ENCODE assay signal across 8 cellular contexts in the genomic region with DNA sequence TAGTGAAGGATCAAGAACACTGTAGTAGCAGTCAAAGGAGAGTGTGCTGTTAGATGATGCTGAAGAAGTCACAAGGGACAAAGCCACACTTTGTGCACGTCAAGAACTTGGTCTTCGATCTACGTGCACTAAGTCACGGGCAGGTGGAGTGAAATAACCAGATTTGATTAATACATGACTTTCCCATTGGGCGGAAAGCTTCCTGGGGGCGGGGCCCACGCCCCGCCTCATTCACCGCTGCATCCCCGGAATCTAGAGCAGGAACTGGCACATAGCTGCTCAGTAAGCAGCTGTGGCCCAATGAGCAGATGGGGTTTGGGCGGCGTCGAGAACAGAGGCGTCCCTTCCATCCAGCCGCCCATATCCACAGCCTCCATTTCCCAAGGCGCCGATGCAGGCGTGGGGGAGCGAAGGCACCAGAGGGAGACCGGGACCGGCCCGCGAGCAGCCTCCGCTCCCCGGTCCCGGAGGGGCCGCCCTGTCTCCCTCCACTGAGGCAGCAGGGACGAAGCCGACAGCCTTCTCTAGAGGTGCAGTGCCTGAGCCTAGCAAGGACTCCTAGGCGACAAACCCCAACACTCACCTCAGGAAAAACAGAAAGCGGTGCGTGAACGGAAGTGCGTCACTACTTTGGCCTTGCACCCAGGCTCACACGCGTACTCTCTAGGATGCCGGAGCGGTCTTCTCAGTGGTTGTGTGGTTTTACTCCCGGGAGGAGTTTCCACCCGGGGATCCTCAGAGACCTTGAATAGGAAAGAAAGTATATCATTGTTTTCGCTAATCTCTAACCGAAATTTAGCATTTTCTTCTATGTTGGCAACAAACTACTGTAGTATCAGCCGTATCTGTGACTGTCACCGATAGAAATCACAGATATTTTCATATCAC. TPM values are rescaled to one million over a fixed set of nuclear protein-coding genes. Genes with fewer than 3 reads are reported as not detected.
DNase-seq lines count a peak whose midpoint lies in the region; ATAC-seq and TF ChIP-seq lines count a peak whose summit lies in the region.

No MANE protein-coding gene starts in this region.

- DNase-seq in NCI-H69 (lab: John Stamatoyannopoulos, UW) (peak; percentile 89), dorsolateral prefrontal cortex (peak; percentile 85 to 96 (median 91)), right lobe of liver (peak; percentile 85 to 90 (median 90))
- peak; percentile 81 to 86 for DNase-seq in activated CD4-positive, alpha-beta T cell treated with anti-CD3 and anti-CD28 coated beads, Interleukin-2, amount 50 U/mL, for 48 hours
- peak; percentile 81 for DNase-seq in stimulated activated CD4-positive, alpha-beta T cell treated with anti-CD3 and anti-CD28 coated beads, Interleukin-4, amount 100 ng/mL, for 24 hours

- H3K4me1 ChIP-seq in BLaER1 treated with 17β-estradiol and CSF1 and Interleukin-3, amounts not matched to agents 10 nM and 100 nM: peaks cover 24 to 38% (median 30%) of the 10 kb centered on the region in 10 experiments; a peak in 19 of 20 replicates
- peaks cover 0 to 16% (median 5%) of the 10 kb centered on the region in 4 donors for H3K4me1 ChIP-seq in right lobe of liver

- no peaks in the 10 kb centered on the region for H3K36me3 ChIP-seq in BLaER1 treated with 17β-estradiol and CSF1 and Interleukin-3, amounts not matched to agents 10 nM and 100 nM
- H3K36me3 ChIP-seq in right lobe of liver: peaks cover 0 to 4% (median 0%) of the 10 kb centered on the region in 4 donors

- TF ChIP-seq CTCF in dorsolateral prefrontal cortex (IDR thresholded peaks at IDR 0.05 in 54 of 56, conservative IDR thresholded peaks at IDR 0.05 in 2 of 56; ENCODE audit: low read depth in 1 of 56, partially characterized antibody in 56 of 56): peak in 33 of 56 donors; percentile 2 to 59 (median 31)
- TF ChIP-seq CTCF in right lobe of liver (IDR thresholded peaks at IDR 0.05): no peak

- no peaks in the 10 kb centered on the region for H3K27me3 ChIP-seq in BLaER1 treated with 17β-estradiol and CSF1 and Interleukin-3, amounts not matched to agents 10 nM and 100 nM
- H3K27me3 ChIP-seq in dorsolateral prefrontal cortex (no peaks in the 10 kb centered on the region), right lobe of liver (no peaks in the 10 kb centered on the region)

- peaks cover 0 to 4% (median 0%) of the 10 kb centered on the region in 11 experiments; a peak in 1 of 22 replicates for H3K9me3 ChIP-seq in BLaER1 treated with 17β-estradiol and CSF1 and Interleukin-3, amounts not matched to agents 10 nM and 100 nM (replicated peaks in 1 of 11)
- H3K9me3 ChIP-seq in right lobe of liver: no peaks in the 10 kb centered on the region

- TF ChIP-seq POLR2A in right lobe of liver (IDR thresholded peaks at IDR 0.05): peak; percentile 75

- peak overlapping the region; percentile 79 to 95 (median 85) for H3K9ac ChIP-seq in BLaER1 treated with 17β-estradiol and CSF1 and Interleukin-3, amounts not matched to agents 10 nM and 100 nM

- 1% methylated on average over 24 of the region's 44 CpGs for WGBS in right lobe of liver (ENCODE audit: insufficient coverage, low coverage, low lambda C conversion rate, missing lambda C conversion rate)

- H3K4me2 ChIP-seq in BLaER1 treated with 17β-estradiol and CSF1 and Interleukin-3, amounts not matched to agents 10 nM and 100 nM: peak overlapping the region; percentile 68 to 89 (median 79)

- intact Hi-C loops in dorsolateral prefrontal cortex (cut with DNase I) (loop anchor here (1.0 to 10.0 kb wide), 4 partner anchors 22 to 611 kb away; a partner anchor contains a TSS), right lobe of liver (cut with DNase I) (no loop called here)

- H3K27ac ChIP-seq in BLaER1 treated with 17β-estradiol and CSF1 and Interleukin-3, amounts not matched to agents 10 nM and 100 nM: peak overlapping the region; percentile 79 to 96 (median 87)
- H3K27ac ChIP-seq in dorsolateral prefrontal cortex: peak overlapping the region; percentile 77 to 99 (median 94)
- peak overlapping the region; percentile 93 to 96 (median 94) for H3K27ac ChIP-seq in right lobe of liver

- peak; percentile 88 for ATAC-seq in GM19351 (IDR thresholded peaks at IDR 0.05; ENCODE audit: unreplicated experiment)
- peak; percentile 85 for ATAC-seq in HG03520 (IDR thresholded peaks at IDR 0.05; ENCODE audit: unreplicated experiment)
- peak; percentile 94 to 98 (median 96) for ATAC-seq in right lobe of liver

- H3K4me3 ChIP-seq in BLaER1 treated with 17β-estradiol and CSF1 and Interleukin-3, amounts not matched to agents 10 nM and 100 nM: peak overlapping the region; percentile 71 to 87 (median 83)
- H3K4me3 ChIP-seq in dorsolateral prefrontal cortex: peak overlapping the region; percentile 60 to 100 (median 90)
- H3K4me3 ChIP-seq in right lobe of liver: peak overlapping the region; percentile 80 to 90 (median 87)

- H4K20me1 ChIP-seq in BLaER1 treated with 17β-estradiol and CSF1 and Interleukin-3, amounts not matched to agents 10 nM and 100 nM: 0 out of 22 replicates have a peak, but pooled peaks cover 0 to 6% (median 0%) of the 10 kb centered on the region in 11 experiments

RNA-seq across cellular contexts. Expression of a gene that starts 4.9 kb away (rescaled TPM):
- 10 to 100 TPM in 26 of 120 experiments, 1 to 10 TPM in 94; 2.2 to 13.2 (median 8.1) TPM for total RNA-seq in dorsolateral prefrontal cortex
- total RNA-seq in right lobe of liver: 1 to 10 TPM; 2.5 to 3.7 (median 2.6) TPM

RNA-seq across cellular contexts. Expression of a gene that starts 22.2 kb away (rescaled TPM):
- total RNA-seq in dorsolateral prefrontal cortex: 10 to 100 TPM in 119 of 120 experiments, 1 to 10 TPM in 1; 9.3 to 23.1 (median 15.7) TPM
- total RNA-seq in right lobe of liver: 1 to 10 TPM; 3.1 to 4.8 (median 3.9) TPM

RNA-seq across cellular contexts. Expression of a gene that starts 42.0 kb away (rescaled TPM):
- total RNA-seq in dorsolateral prefrontal cortex (1 to 10 TPM in 1 of 120 experiments, under 1 TPM in 67, not detected in 52; 0.16 to 1.2 (median 0.44) TPM), right lobe of liver (1 to 10 TPM; 2.0 to 6.5 (median 3.1) TPM)

RNA-seq across cellular contexts. Expression of a gene that starts 42.4 kb away (rescaled TPM):
- not detected for total RNA-seq in dorsolateral prefrontal cortex
- total RNA-seq in right lobe of liver: not detected

Comparison
In these comparisons a context has a peak if more than half of its experiments do, and no peak if none do; other contexts are left out.
1. Peak in every context shown above with its lines: DNase-seq, ATAC-seq, H3K4me3 ChIP-seq and H3K27ac ChIP-seq.
2. CTCF ChIP-seq: peak in dorsolateral prefrontal cortex (33 of 56); none in right lobe of liver (0 of 4).
3. intact Hi-C loops: an anchor here in dorsolateral prefrontal cortex (1.0 to 10.0 kb wide); none called in right lobe of liver.